9 cellular contexts compared by ENCODE assay signal in the genomic region with DNA sequence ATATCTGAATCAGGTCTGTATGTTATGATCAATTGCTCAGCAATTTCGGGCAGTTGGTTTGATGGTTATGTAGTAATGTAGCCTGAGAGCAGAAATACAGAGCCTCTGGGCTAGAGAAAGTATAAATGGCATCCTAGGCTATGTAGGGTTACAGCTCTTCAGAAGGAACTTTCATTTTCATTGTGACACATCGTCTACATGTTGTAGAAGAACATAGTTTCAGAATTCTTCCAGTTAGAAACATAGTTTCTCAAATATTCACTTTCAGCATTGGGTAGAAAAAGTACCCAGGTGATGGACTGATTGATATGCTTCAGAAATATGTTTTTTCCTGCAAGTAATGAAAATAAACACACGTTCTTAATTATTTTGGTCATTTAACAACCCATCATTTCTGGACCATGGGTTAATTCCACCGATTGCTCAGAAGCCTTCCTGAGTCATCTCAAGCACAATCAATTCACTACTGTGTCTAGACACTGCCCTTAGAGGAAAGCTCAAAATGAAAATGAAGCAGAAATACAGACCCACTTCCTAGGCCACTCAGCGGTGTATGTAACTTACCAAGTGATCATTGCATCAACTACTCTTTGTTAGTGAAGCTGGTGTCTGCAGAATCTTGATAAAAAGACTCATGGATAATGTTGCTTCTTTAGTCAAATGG.
A peak's percentile ranks its signal among the peaks of the same experiment; 100 is the strongest.
DNase-seq lines count a peak whose midpoint lies in the region; ATAC-seq and TF ChIP-seq lines count a peak whose summit lies in the region.
"Had no signal": no experiment of that assay in that cellular context is flagged by ENCODE, and none has a peak within 500 bp of the region (broad histone marks: within the 10 kb centered on the region; RNA-seq: fewer than 3 reads in every experiment).

No MANE protein-coding gene starts in this region.

- intact Hi-C loops in body of pancreas (cut with DNase I), result no loop called here

- no peak overlapping the region for H3K27ac ChIP-seq in body of pancreas
- no peak overlapping the region for H3K27ac ChIP-seq in right atrium auricular region

- H3K4me3 Mint-ChIP-seq in activated naive CD4-positive, alpha-beta T cell treated with anti-CD3 and anti-CD28 coated beads, Interleukin-2, amount 50 U/mL, for 24 hours, result no peak overlapping the region
- H3K4me3 Mint-ChIP-seq in mesothelial cell of epicardium, result no peak overlapping the region

- peak overlapping the region; percentile 7 for H3K27ac Mint-ChIP-seq in activated naive CD4-positive, alpha-beta T cell treated with anti-CD3 and anti-CD28 coated beads, Interleukin-2, amount 50 U/mL, for 24 hours
- no peak overlapping the region for H3K27ac Mint-ChIP-seq in mesothelial cell of epicardium

- peaks cover 7% of the 10 kb centered on the region for H3K4me1 Mint-ChIP-seq in activated naive CD4-positive, alpha-beta T cell treated with anti-CD3 and anti-CD28 coated beads, Interleukin-2, amount 50 U/mL, for 24 hours
- H3K4me1 Mint-ChIP-seq in mesothelial cell of epicardium, result no peaks in the 10 kb centered on the region

- H3K9me3 Mint-ChIP-seq in activated naive CD4-positive, alpha-beta T cell treated with anti-CD3 and anti-CD28 coated beads, Interleukin-2, amount 50 U/mL, for 24 hours, result no peaks in the 10 kb centered on the region
- no peaks in the 10 kb centered on the region for H3K9me3 Mint-ChIP-seq in mesothelial cell of epicardium

- 56 to 67% methylated on average over 5 of the region's 5 CpGs for WGBS in body of pancreas, 2 donors

- H3K36me3 Mint-ChIP-seq in activated naive CD4-positive, alpha-beta T cell treated with anti-CD3 and anti-CD28 coated beads, Interleukin-2, amount 50 U/mL, for 24 hours, result no peaks in the 10 kb centered on the region
- no peaks in the 10 kb centered on the region for H3K36me3 Mint-ChIP-seq in mesothelial cell of epicardium

- H3K36me3 ChIP-seq in body of pancreas (replicated peaks in 1 of 2; ENCODE audit: insufficient read depth in 1 of 2, low read depth in 2 of 2), result no peaks in the 10 kb centered on the region
- no peaks in the 10 kb centered on the region for H3K36me3 ChIP-seq in right atrium auricular region

- DNase-seq in ELR (ENCODE audit: low read depth) (peak; percentile 49), mesothelial cell of epicardium (ENCODE audit: low spot score in 2 of 2, unreplicated experiment in 2 of 2) (no peak), body of pancreas (no peak), right atrium auricular region (ENCODE audit: low spot score) (no peak)
- no peak for DNase-seq in activated effector memory CD4-positive, alpha-beta T cell treated with anti-CD3 and anti-CD28 coated beads, Interleukin-2, amount 50 U/mL, for 16 hours
- DNase-seq: kidney glomerular epithelial cell had no signal

- no peak for TF ChIP-seq CTCF in mesothelial cell of epicardium (IDR thresholded peaks at IDR 0.05; ENCODE audit: unreplicated experiment)
- TF ChIP-seq CTCF in body of pancreas (IDR thresholded peaks at IDR 0.05), result no peak
- TF ChIP-seq CTCF in right atrium auricular region (IDR thresholded peaks at IDR 0.05), result no peak

- H3K4me1 ChIP-seq in body of pancreas (no peaks in the 10 kb centered on the region), right atrium auricular region (no peaks in the 10 kb centered on the region)

- ATAC-seq in GM19438 (IDR thresholded peaks at IDR 0.05; ENCODE audit: low read depth, unreplicated experiment), result peak; percentile 93
- ATAC-seq in HG03196 (IDR thresholded peaks at IDR 0.05; ENCODE audit: unreplicated experiment), result peak; percentile 96
- ATAC-seq in body of pancreas, result no peak

- no peak for TF ChIP-seq POLR2A in body of pancreas (IDR thresholded peaks at IDR 0.05)

- H3K27me3 Mint-ChIP-seq in activated naive CD4-positive, alpha-beta T cell treated with anti-CD3 and anti-CD28 coated beads, Interleukin-2, amount 50 U/mL, for 24 hours, result peaks cover 16% of the 10 kb centered on the region
- peaks cover 4% of the 10 kb centered on the region for H3K27me3 Mint-ChIP-seq in mesothelial cell of epicardium (ENCODE audit: low read depth)

- no peaks in the 10 kb centered on the region for H3K9me3 ChIP-seq in body of pancreas
- no peaks in the 10 kb centered on the region for H3K9me3 ChIP-seq in right atrium auricular region

- H3K27me3 ChIP-seq in body of pancreas, result no peaks in the 10 kb centered on the region
- no peaks in the 10 kb centered on the region for H3K27me3 ChIP-seq in right atrium auricular region

- H3K4me3 ChIP-seq in body of pancreas, result no peak overlapping the region
- no peak overlapping the region for H3K4me3 ChIP-seq in right atrium auricular region
